In the genomic region with DNA sequence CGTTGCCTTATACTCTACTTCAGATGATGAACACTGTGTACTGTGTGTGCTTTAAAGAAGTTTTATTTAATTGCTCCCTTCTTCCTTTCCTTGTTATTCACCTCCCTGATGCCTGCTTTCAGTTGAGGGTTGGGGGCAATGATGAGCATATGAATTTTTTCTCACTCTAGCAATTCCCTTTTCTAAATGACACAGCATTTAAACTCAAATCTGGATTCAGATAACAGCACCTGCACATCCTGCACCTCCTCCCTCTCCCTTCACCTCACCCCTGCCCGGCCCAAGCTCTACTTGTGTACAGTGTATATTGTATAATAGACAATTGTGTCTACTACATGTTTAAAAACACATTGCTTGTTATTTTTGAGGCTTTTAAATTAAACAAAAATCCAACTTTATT, we compare ENCODE assay signal across 16 cellular contexts. TPM values are rescaled to one million over a fixed set of nuclear protein-coding genes. Genes with fewer than 3 reads are reported as not detected.
A peak's percentile ranks its signal among the peaks of the same experiment; 100 is the strongest.
DNase-seq lines count a peak whose midpoint lies in the region; ATAC-seq and TF ChIP-seq lines count a peak whose summit lies in the region.
"Had no signal": no experiment of that assay in that cellular context is flagged by ENCODE, and none has a peak within 500 bp of the region (broad histone marks: within the 10 kb centered on the region; RNA-seq: fewer than 3 reads in every experiment).

No MANE protein-coding gene starts in this region.

- H2AFZ ChIP-seq in PC-3 (ENCODE audit: low read length): no peak overlapping the region
- no peak overlapping the region for H2AFZ ChIP-seq in mammary epithelial cell (ENCODE audit: low read depth, low read length)

- no peak overlapping the region for H3K9ac ChIP-seq in PC-3 (ENCODE audit: low read length)
- H3K9ac ChIP-seq in mammary epithelial cell (ENCODE audit: insufficient read depth, low read length): no peak overlapping the region

- no peaks in the 10 kb centered on the region for H3K9me2 ChIP-seq in PC-3 (replicated peaks; ENCODE audit: low read length)

- CTCF ChIA-PET in PC-3 (lab: Charles Lee) (interaction anchor here (0.6 kb wide), 1 partner anchor 33 kb away, joined by 5 read pairs; no protein-coding TSS in a partner anchor), mammary epithelial cell (lab: Charles Lee; ENCODE audit: low non-redundant PET) (no interaction called here)

- H3K9me3 ChIP-seq in heart left ventricle (no peaks in the 10 kb centered on the region), right atrium auricular region (no peaks in the 10 kb centered on the region), PC-3 (ENCODE audit: low read length) (no peaks in the 10 kb centered on the region), mammary epithelial cell (replicated peaks; ENCODE audit: insufficient read depth, low read length) (no peaks in the 10 kb centered on the region)

- intact Hi-C loops in heart left ventricle (cut with DNase I) (no loop called here), PC-3 (cut with micrococcal nuclease) (no loop called here), mammary epithelial cell (cut with micrococcal nuclease) (no loop called here)

- POLR2A ChIA-PET in PC-3 (lab: Charles Lee; ENCODE audit: unreplicated experiment): no interaction called here

- no peak for ATAC-seq in heart left ventricle
- ATAC-seq in PC-3: peak; percentile 41; the same call in 1 of the 2 replicates

- BruUV-seq in PC-3 (replicated peaks; lab: Mats Ljungman, UMichigan) (TSS peak; percentile 55), mammary epithelial cell (replicated peaks; lab: Mats Ljungman, UMichigan) (TSS peak; percentile 69)

- TF ChIP-seq CTCF in heart left ventricle (IDR thresholded peaks at IDR 0.05) (no peak), right atrium auricular region (IDR thresholded peaks at IDR 0.05) (no peak), PC-3 (conservative IDR thresholded peaks at IDR 0.05; ENCODE audit: low read depth, low read length) (no peak), mammary epithelial cell (conservative IDR thresholded peaks at IDR 0.05 in 1 of 2, IDR thresholded peaks at IDR 0.05 in 1 of 2; ENCODE audit: extremely low read depth in 1 of 2, insufficient read depth in 1 of 2, low read depth in 1 of 2, low read length in 2 of 2) (no peak)

- TF ChIP-seq POLR2A in heart left ventricle (IDR thresholded peaks at IDR 0.05): no peak

- no peaks in the 10 kb centered on the region for H3K27me3 ChIP-seq in heart left ventricle
- H3K27me3 ChIP-seq in right atrium auricular region: no peaks in the 10 kb centered on the region
- no peaks in the 10 kb centered on the region for H3K27me3 ChIP-seq in PC-3 (ENCODE audit: low read length)
- H3K27me3 ChIP-seq in mammary epithelial cell (ENCODE audit: insufficient read depth, low read length): no peaks in the 10 kb centered on the region

- 70 to 81% (median 74%) methylated on average over 2 of the region's 2 CpGs for WGBS in heart left ventricle, 4 donors
- 11% methylated on average over 2 of the region's 2 CpGs for WGBS in mammary epithelial cell (ENCODE audit: low coverage, missing lambda C conversion rate)

- no peaks in the 10 kb centered on the region for H3F3A ChIP-seq in PC-3 (ENCODE audit: low read length, unreplicated experiment)

- H3K79me2 ChIP-seq in PC-3 (ENCODE audit: low read length) (no peaks in the 10 kb centered on the region), mammary epithelial cell (ENCODE audit: insufficient read depth, low read length) (no peaks in the 10 kb centered on the region)

- in situ Hi-C loops in mammary epithelial cell (cut with MboI; ENCODE audit: low sequenced_read_pairs in 2 of 2): no loop called here

- dilution Hi-C loops in mammary epithelial cell (cut with HindIII; ENCODE audit: low sequenced_read_pairs): no loop called here

- H3K36me3 ChIP-seq in heart left ventricle (peaks cover 0 to 69% (median 60%) of the 10 kb centered on the region in 9 donors), right atrium auricular region (peaks cover 35% of the 10 kb centered on the region), PC-3 (ENCODE audit: low read depth, low read length) (peaks cover 6% of the 10 kb centered on the region; the same call in 1 of the 2 replicates), mammary epithelial cell (ENCODE audit: insufficient read depth, low read length) (no peaks in the 10 kb centered on the region)

- peaks cover 0 to 21% (median 2%) of the 10 kb centered on the region in 12 donors for H3K4me1 ChIP-seq in heart left ventricle
- peaks cover 0 to 6% of the 10 kb centered on the region in 2 donors for H3K4me1 ChIP-seq in right atrium auricular region
- H3K4me1 ChIP-seq in PC-3 (ENCODE audit: insufficient read depth, low read length): no peaks in the 10 kb centered on the region
- H3K4me1 ChIP-seq in mammary epithelial cell (ENCODE audit: insufficient read depth, low read length): no peaks in the 10 kb centered on the region

- no peak overlapping the region for H3K4me2 ChIP-seq in PC-3 (ENCODE audit: low read length)
- no peak overlapping the region for H3K4me2 ChIP-seq in mammary epithelial cell (ENCODE audit: insufficient read depth, low read depth, low read length)

- H3K27ac ChIP-seq in heart left ventricle (peak overlapping the region in 8 of 12 donors; percentile 37 to 79 (median 48)), right atrium auricular region (no peak overlapping the region), PC-3 (ENCODE audit: low read length) (no peak overlapping the region), mammary epithelial cell (ENCODE audit: insufficient read depth, low read depth, low read length) (no peak overlapping the region)

- no peak for DNase-seq in heart left ventricle
- DNase-seq in right atrium auricular region (ENCODE audit: low spot score): no peak
- DNase-seq in PC-3: no peak
- no peak for DNase-seq in mammary epithelial cell
- DNase-seq in RPMI8226: no peak
- DNase-seq in DMS79 treated with DMSO at 0.1 percent for 48 hours (lab: John Stamatoyannopoulos, UW): no peak
- DNase-seq in anterior cingulate cortex (lab: John Stamatoyannopoulos, UW): no peak
- DNase-seq: ACHN, COR-L47, HFFc6, MM.1S, NCI-H1092 treated with DMSO at 0.1 percent for 48 hours, NCI-H2081 treated with DMSO at 0.1 percent for 48 hours, NCI-H524, SHP77 treated with DMSO at 0.1 percent for 48 hours had no signal

- H4K20me1 ChIP-seq in PC-3 (ENCODE audit: low read length) (no peaks in the 10 kb centered on the region), mammary epithelial cell (ENCODE audit: insufficient read depth, low read length) (no peaks in the 10 kb centered on the region)

- H3K4me3 ChIP-seq in heart left ventricle (no peak overlapping the region), right atrium auricular region (no peak overlapping the region), PC-3 (ENCODE audit: low read length) (no peak overlapping the region), mammary epithelial cell (replicated peaks in 1 of 3; ENCODE audit: insufficient read depth in 1 of 3, low read depth in 2 of 3, low read length in 3 of 3) (no peak overlapping the region)

RNA-seq across cellular contexts. Expression of a gene that starts 13.0 kb away (rescaled TPM):
- total RNA-seq in heart left ventricle (10 to 100 TPM; 24.2 to 45.0 (median 36.1) TPM), right atrium auricular region (10 to 100 TPM; 28.4 to 35.4 TPM), PC-3 (2014; rRNA removed) (49.8 and 57.5 TPM in 2 replicates), mammary epithelial cell (10 to 100 TPM; 63.5 to 89.5 TPM)
- polyA plus RNA-seq in heart left ventricle (10 to 100 TPM; 12.6 to 16.1 TPM), mammary epithelial cell (62.4 TPM)
- 78.2 TPM for polyA minus RNA-seq in mammary epithelial cell

RNA-seq across cellular contexts. Expression of a gene that starts 29.3 kb away (rescaled TPM):
- total RNA-seq in heart left ventricle: 1 to 10 TPM in 1 of 9 donors, not detected in 8; 2.7 TPM
- under 1 TPM in 1 of 2 donors, not detected in 1; 0.04 TPM for polyA plus RNA-seq in heart left ventricle
- 1 to 10 TPM; 1.2 to 6.5 TPM for total RNA-seq in right atrium auricular region
- total RNA-seq in PC-3 (2014; rRNA removed): 3.8 and 6.0 TPM in 2 replicates
- total RNA-seq in mammary epithelial cell: under 1 TPM; 0.33 to 0.50 TPM
- 0.74 TPM for polyA plus RNA-seq in mammary epithelial cell
- polyA minus RNA-seq in mammary epithelial cell: not detected
- total RNA-seq: H4, HFFc6 had no signal

RNA-seq across cellular contexts. Expression of a gene that starts 32.4 kb away (rescaled TPM):
- total RNA-seq in heart left ventricle: 10 to 100 TPM; 11.1 to 21.2 (median 16.7) TPM
- polyA plus RNA-seq in heart left ventricle: 10 to 100 TPM in 1 of 2 donors, 1 to 10 TPM in 1; 4.1 to 15.8 TPM
- 10 to 100 TPM; 11.7 to 12.8 TPM for total RNA-seq in right atrium auricular region
- 3.9 and 6.5 TPM in 2 replicates for total RNA-seq in PC-3 (2014; rRNA removed)
- 10 to 100 TPM in 1 of 2 donors, 1 to 10 TPM in 1; 1.5 to 14.9 TPM for total RNA-seq in mammary epithelial cell
- polyA plus RNA-seq in mammary epithelial cell: 3.9 TPM
- polyA minus RNA-seq in mammary epithelial cell: 2.3 TPM

RNA-seq across cellular contexts. Expression of a gene that starts 42.5 kb away (rescaled TPM):
- total RNA-seq in heart left ventricle: 10 to 100 TPM; 41.2 to 80.9 (median 53.6) TPM
- 10 to 100 TPM; 53.8 to 56.6 TPM for polyA plus RNA-seq in heart left ventricle
- total RNA-seq in right atrium auricular region: 10 to 100 TPM; 37.9 to 45.4 TPM
- 193 and 209 TPM in 2 replicates for total RNA-seq in PC-3 (2014; rRNA removed)
- 100 to 1,000 TPM in 1 of 2 donors, 10 to 100 TPM in 1; 35.3 to 116 TPM for total RNA-seq in mammary epithelial cell
- polyA plus RNA-seq in mammary epithelial cell: 70.6 TPM
- 121 TPM for polyA minus RNA-seq in mammary epithelial cell

Comparison
In these comparisons a context has a peak if more than half of its experiments do, and no peak if none do; other contexts are left out.
1. H3K27ac ChIP-seq: peak in heart left ventricle (8 of 12); none in right atrium auricular region (0 of 2), PC-3 (single experiment) and mammary epithelial cell (single experiment).